Comparison of ENCODE assay signal across 11 cellular contexts in genomic region chr2:239265681-239266435, GRCh38.
DNase-seq lines count a peak whose midpoint lies in the region; ATAC-seq, FAIRE-seq and TF ChIP-seq lines count a peak whose summit lies in the region.
"Had no signal": no experiment of that assay in that cellular context is flagged by ENCODE, and none has a peak within 500 bp of the region (broad histone marks: within the 10 kb centered on the region; RNA-seq: fewer than 3 reads in every experiment).

No MANE protein-coding gene starts in this region.

- POLR2A ChIA-PET in HEK293 (lab: Yijun Ruan, JAX): no interaction called here

- H3K27ac ChIP-seq in HEK293 (ENCODE audit: extremely low read depth, low read depth, low read length) (no peak overlapping the region), kidney (ENCODE audit: low read depth in 2 of 2, low read length in 2 of 2) (peak overlapping the region in 1 of 2 donors; percentile 7)

- no peaks in the 10 kb centered on the region for H3K9me3 Mint-ChIP-seq in activated naive CD8-positive, alpha-beta T cell (ENCODE audit: low read depth)
- H3K9me3 Mint-ChIP-seq in stimulated activated effector memory CD8-positive, alpha-beta T cell treated with anti-CD3 and anti-CD28 coated beads, Interleukin-12 subunit alpha, Interleukin-12 subunit beta, amount 100 ng/mL, for 72 hours: no peaks in the 10 kb centered on the region
- H3K9me3 Mint-ChIP-seq in HFFc6: no peaks in the 10 kb centered on the region

- H3K27ac Mint-ChIP-seq in activated naive CD8-positive, alpha-beta T cell: peak overlapping the region; percentile 92
- peak overlapping the region; percentile 96 for H3K27ac Mint-ChIP-seq in stimulated activated effector memory CD8-positive, alpha-beta T cell treated with anti-CD3 and anti-CD28 coated beads, Interleukin-12 subunit alpha, Interleukin-12 subunit beta, amount 100 ng/mL, for 72 hours
- H3K27ac Mint-ChIP-seq in HFFc6: no peak overlapping the region

- ATAC-seq in stimulated activated effector memory CD8-positive, alpha-beta T cell treated with anti-CD3 and anti-CD28 coated beads, Interleukin-12 subunit alpha, Interleukin-12 subunit beta, amount 100 ng/mL, for 72 hours: no peak
- ATAC-seq in GM21717 (IDR thresholded peaks at IDR 0.05; ENCODE audit: unreplicated experiment): no peak

- H3K9me3 ChIP-seq in HEK293 (ENCODE audit: control insufficient read depth, insufficient read depth, low read depth, low read length) (no peaks in the 10 kb centered on the region), kidney (ENCODE audit: control insufficient read depth in 1 of 2, low read length in 2 of 2) (no peaks in the 10 kb centered on the region)

- FAIRE-seq in kidney (lab: Jason Lieb, UNC): no peak
- FAIRE-seq: islet of Langerhans had no signal

- no peaks in the 10 kb centered on the region for H3K27me3 Mint-ChIP-seq in activated naive CD8-positive, alpha-beta T cell
- H3K27me3 Mint-ChIP-seq in HFFc6 (ENCODE audit: insufficient read depth): peaks cover 3% of the 10 kb centered on the region

- no peaks in the 10 kb centered on the region for H3K36me3 Mint-ChIP-seq in activated naive CD8-positive, alpha-beta T cell
- H3K36me3 Mint-ChIP-seq in stimulated activated effector memory CD8-positive, alpha-beta T cell treated with anti-CD3 and anti-CD28 coated beads, Interleukin-12 subunit alpha, Interleukin-12 subunit beta, amount 100 ng/mL, for 72 hours: peaks cover 33% of the 10 kb centered on the region
- H3K36me3 Mint-ChIP-seq in HFFc6 (ENCODE audit: low read depth): no peaks in the 10 kb centered on the region

- DNase-seq in kidney (peak; percentile 71), HFFc6 (no peak), NOMO-1 treated with DMSO at 0.1 percent for 48 hours (lab: John Stamatoyannopoulos, UW; ENCODE audit: unreplicated experiment) (no peak)
- DNase-seq in stimulated activated effector memory CD8-positive, alpha-beta T cell treated with anti-CD3 and anti-CD28 coated beads, Interleukin-12 subunit alpha, Interleukin-12 subunit beta, amount 100 ng/mL, for 72 hours (ENCODE audit: low spot score in 2 of 2): peak in 1 of 2 donors; percentile 49
- DNase-seq in stimulated activated CD4-positive, alpha-beta T cell treated with anti-CD3 and anti-CD28 coated beads, Interleukin-4, amount 100 ng/mL, for 4 hours: no peak
- DNase-seq: cortex of kidney, NCI-H446 had no signal

- TF ChIP-seq CTCF in HEK293 (tag by site-specific recombination; IDR thresholded peaks at IDR 0.05) (no peak), kidney (IDR thresholded peaks at IDR 0.05; ENCODE audit: borderline replicate concordance, extremely low read depth, insufficient read depth) (no peak), HFFc6 (IDR thresholded peaks at IDR 0.05) (no peak)

- CTCF ChIA-PET in HEK293 (lab: Yijun Ruan, JAX): no interaction called here

- intact Hi-C loops in kidney (cut with DNase I): no loop called here

- H3K4me1 ChIP-seq in HEK293 (ENCODE audit: control insufficient read depth, insufficient read depth, low read length) (peaks cover 10% of the 10 kb centered on the region), kidney (ENCODE audit: control insufficient read depth in 1 of 2, insufficient read depth in 1 of 2, low read depth in 1 of 2, low read length in 2 of 2) (peaks cover 21 to 45% of the 10 kb centered on the region in 2 donors)

- peaks cover 73% of the 10 kb centered on the region for H3K4me1 Mint-ChIP-seq in activated naive CD8-positive, alpha-beta T cell (ENCODE audit: low read depth)
- peaks cover 92% of the 10 kb centered on the region for H3K4me1 Mint-ChIP-seq in stimulated activated effector memory CD8-positive, alpha-beta T cell treated with anti-CD3 and anti-CD28 coated beads, Interleukin-12 subunit alpha, Interleukin-12 subunit beta, amount 100 ng/mL, for 72 hours
- H3K4me1 Mint-ChIP-seq in HFFc6 (ENCODE audit: low read depth): peaks cover 44% of the 10 kb centered on the region

- H3K36me3 ChIP-seq in HEK293 (ENCODE audit: control insufficient read depth in 2 of 2, insufficient read depth in 1 of 2, low read length in 2 of 2): no peaks in the 10 kb centered on the region
- no peaks in the 10 kb centered on the region for H3K36me3 ChIP-seq in kidney (ENCODE audit: control insufficient read depth in 1 of 2, insufficient read depth in 2 of 2, low read length in 2 of 2)

- no peak overlapping the region for H3K9ac ChIP-seq in kidney (ENCODE audit: low read length in 2 of 2)

- H3K4me3 Mint-ChIP-seq in activated naive CD8-positive, alpha-beta T cell: peak overlapping the region; percentile 86
- peak overlapping the region; percentile 90 for H3K4me3 Mint-ChIP-seq in stimulated activated effector memory CD8-positive, alpha-beta T cell treated with anti-CD3 and anti-CD28 coated beads, Interleukin-12 subunit alpha, Interleukin-12 subunit beta, amount 100 ng/mL, for 72 hours
- no peak overlapping the region for H3K4me3 Mint-ChIP-seq in HFFc6

- H3K4me3 ChIP-seq in HEK293 (ENCODE audit: low read depth, low read length) (no peak overlapping the region), kidney (ENCODE audit: low read length in 2 of 2) (no peak overlapping the region)

TF ChIP-seq in HEK293, 187 proteins besides CTCF, POLR2A, EP300 and RAD21:
- TF ChIP-seq ZSCAN30 (tag by site-specific recombination; IDR thresholded peaks at IDR 0.05): no peak
- no peak for TF ChIP-seq SP2 (tag by site-specific recombination; IDR thresholded peaks at IDR 0.05)
- TF ChIP-seq ZNF561 (tag by site-specific recombination; IDR thresholded peaks at IDR 0.05; ENCODE audit: borderline replicate concordance): no peak
- peak; percentile 42; the same call in 1 of the 2 replicates for TF ChIP-seq ZIC2 (tag by site-specific recombination; IDR thresholded peaks at IDR 0.05)
- no peak for TF ChIP-seq ZNF701 (tag by site-specific recombination; IDR thresholded peaks at IDR 0.05)
TF ChIP-seq in HEK293: peak in this region for 1.
